ENCODE assay signal across 15 cellular contexts in genomic region chr2:73759287-73759764, GRCh38. TPM values are rescaled to one million over a fixed set of nuclear protein-coding genes. Genes with fewer than 3 reads are reported as not detected.
DNase-seq lines count a peak whose midpoint lies in the region; ATAC-seq, FAIRE-seq and TF ChIP-seq lines count a peak whose summit lies in the region.
"Had no signal": no experiment of that assay in that cellular context is flagged by ENCODE, and none has a peak within 500 bp of the region (broad histone marks: within the 10 kb centered on the region; RNA-seq: fewer than 3 reads in every experiment).

No MANE protein-coding gene starts in this region.

- no peaks in the 10 kb centered on the region for H3K27me3 Mint-ChIP-seq in astrocyte (ENCODE audit: low read depth, unreplicated experiment)
- no peaks in the 10 kb centered on the region for H3K27me3 Mint-ChIP-seq in mesothelial cell of epicardium (ENCODE audit: low read depth)
- H3K27me3 Mint-ChIP-seq: activated CD4-positive, alpha-beta T cell treated with anti-CD3 and anti-CD28 coated beads, Interleukin-2, amount 10 ng/mL, durations not matched to agents 7 days and 5 days; activated naive CD4-positive, alpha-beta T cell treated with anti-CD3 and anti-CD28 coated beads, Interleukin-2, amount 10 ng/mL, durations not matched to agents 7 days and 5 days had no signal

- no peak overlapping the region for H3K27ac Mint-ChIP-seq in astrocyte (ENCODE audit: unreplicated experiment)
- peak overlapping the region; percentile 22 for H3K27ac Mint-ChIP-seq in mesothelial cell of epicardium
- H3K27ac Mint-ChIP-seq: activated CD4-positive, alpha-beta T cell treated with anti-CD3 and anti-CD28 coated beads, Interleukin-2, amount 10 ng/mL, durations not matched to agents 7 days and 5 days; activated naive CD4-positive, alpha-beta T cell treated with anti-CD3 and anti-CD28 coated beads, Interleukin-2, amount 10 ng/mL, durations not matched to agents 7 days and 5 days; immature natural killer cell had no signal

- TF ChIP-seq CTCF in astrocyte (IDR thresholded peaks at IDR 0.05; ENCODE audit: insufficient read depth, low read depth, low read length) (no peak), fibroblast of the aortic adventitia (IDR thresholded peaks at IDR 0.05; ENCODE audit: insufficient read depth, low read length) (no peak), mesothelial cell of epicardium (IDR thresholded peaks at IDR 0.05; ENCODE audit: unreplicated experiment) (no peak)

- no peak overlapping the region for H3K27ac ChIP-seq in astrocyte (ENCODE audit: low read depth, low read length)

- H3K36me3 Mint-ChIP-seq in astrocyte (ENCODE audit: low read depth, unreplicated experiment) (peaks cover 22% of the 10 kb centered on the region), mesothelial cell of epicardium (peaks cover 46% of the 10 kb centered on the region)

- ATAC-seq in GM18858 (IDR thresholded peaks at IDR 0.05; ENCODE audit: unreplicated experiment) (no peak), GM18511 (IDR thresholded peaks at IDR 0.05; ENCODE audit: unreplicated experiment) (no peak)

- peaks cover 9% of the 10 kb centered on the region for H3K4me1 Mint-ChIP-seq in astrocyte (ENCODE audit: low read depth, unreplicated experiment)
- H3K4me1 Mint-ChIP-seq in mesothelial cell of epicardium = peaks cover 4% of the 10 kb centered on the region
- H3K4me1 Mint-ChIP-seq: activated CD4-positive, alpha-beta T cell treated with anti-CD3 and anti-CD28 coated beads, Interleukin-2, amount 10 ng/mL, durations not matched to agents 7 days and 5 days; activated naive CD4-positive, alpha-beta T cell treated with anti-CD3 and anti-CD28 coated beads, Interleukin-2, amount 10 ng/mL, durations not matched to agents 7 days and 5 days; immature natural killer cell had no signal

- peaks cover 15% of the 10 kb centered on the region for H3K4me1 ChIP-seq in astrocyte (ENCODE audit: insufficient read depth, low read length)

- H3K4me3 Mint-ChIP-seq in astrocyte (ENCODE audit: unreplicated experiment) (no peak overlapping the region), mesothelial cell of epicardium (no peak overlapping the region)
- H3K4me3 Mint-ChIP-seq: activated CD4-positive, alpha-beta T cell treated with anti-CD3 and anti-CD28 coated beads, Interleukin-2, amount 10 ng/mL, durations not matched to agents 7 days and 5 days; activated naive CD4-positive, alpha-beta T cell treated with anti-CD3 and anti-CD28 coated beads, Interleukin-2, amount 10 ng/mL, durations not matched to agents 7 days and 5 days; immature natural killer cell had no signal

- peaks cover 33% of the 10 kb centered on the region for H4K20me1 ChIP-seq in astrocyte (ENCODE audit: insufficient read depth, low read length)

- H3K79me2 ChIP-seq in astrocyte (ENCODE audit: insufficient read depth, low read length) = no peaks in the 10 kb centered on the region

- DNase-seq in EH (ENCODE audit: low read depth) (peak; percentile 68), astrocyte (ENCODE audit: low read depth) (peak; percentile 51), fibroblast of the aortic adventitia (ENCODE audit: low read depth) (peak; percentile 91), mesothelial cell of epicardium (ENCODE audit: low spot score in 2 of 2, unreplicated experiment in 2 of 2) (no peak), NCI-H2171 (lab: John Stamatoyannopoulos, UW) (no peak)
- DNase-seq in activated CD8-positive, alpha-beta memory T cell treated with anti-CD3 and anti-CD28 coated beads, Interleukin-2, amount 50 U/mL, for 48 hours = no peak
- DNase-seq: activated CD4-positive, alpha-beta T cell treated with anti-CD3 and anti-CD28 coated beads, Interleukin-2, amount 10 ng/mL, durations not matched to agents 7 days and 5 days; activated naive CD4-positive, alpha-beta T cell treated with anti-CD3 and anti-CD28 coated beads, Interleukin-2, amount 10 ng/mL, durations not matched to agents 7 days and 5 days; effector CD8-positive, alpha-beta T cell; immature natural killer cell; NCI-H2081 treated with DMSO at 0.1 percent for 48 hours; NCI-H526; stimulated activated CD4-positive, alpha-beta T cell treated with anti-CD3 and anti-CD28 coated beads, Interleukin-4, amount 100 ng/mL, for 1 hour had no signal

- peak overlapping the region; percentile 16 for H3K4me2 ChIP-seq in astrocyte (ENCODE audit: low read length)

- H3K9ac ChIP-seq in astrocyte (ENCODE audit: low read length) = no peak overlapping the region

- H3K27me3 ChIP-seq in astrocyte (ENCODE audit: insufficient read depth, low read length) = no peaks in the 10 kb centered on the region

- no peak overlapping the region for H3K4me3 ChIP-seq in astrocyte (ENCODE audit: insufficient read depth, low read depth, low read length)
- no peak overlapping the region for H3K4me3 ChIP-seq in fibroblast of the aortic adventitia (ENCODE audit: low read depth, low read length)

- FAIRE-seq in astrocyte (lab: Jason Lieb, UNC) = no peak

- peaks cover 39% of the 10 kb centered on the region for H3K36me3 ChIP-seq in astrocyte (ENCODE audit: insufficient read depth, low read length)

- no peak overlapping the region for H2AFZ ChIP-seq in astrocyte (ENCODE audit: low read depth, low read length)

- no peaks in the 10 kb centered on the region for H3K9me3 Mint-ChIP-seq in astrocyte (ENCODE audit: unreplicated experiment)
- peaks cover 4% of the 10 kb centered on the region for H3K9me3 Mint-ChIP-seq in mesothelial cell of epicardium
- H3K9me3 Mint-ChIP-seq: immature natural killer cell had no signal

- H3K9me3 ChIP-seq in astrocyte (ENCODE audit: insufficient read depth, low read depth, low read length) = no peaks in the 10 kb centered on the region

RNA-seq across cellular contexts. Expression of gene DUSP11, which starts 20.6 kb away (rescaled TPM):
- total RNA-seq in astrocyte (38.3 and 39.6 TPM in 2 replicates), fibroblast of the aortic adventitia (ENCODE audit: low replicate concordance) (28.0 and 49.0 TPM in 2 replicates), mesothelial cell of epicardium (23.0 to 25.5 TPM (median 24.3 TPM) in 3 replicates)

RNA-seq across cellular contexts. Expression of gene TPRKB, which starts 22.2 kb away (rescaled TPM):
- total RNA-seq in astrocyte = 21.3 and 21.6 TPM in 2 replicates
- total RNA-seq in fibroblast of the aortic adventitia (ENCODE audit: low replicate concordance) = 8.3 and 54.8 TPM in 2 replicates
- total RNA-seq in mesothelial cell of epicardium = 30.1 to 35.5 TPM (median 35.0 TPM) in 3 replicates

RNA-seq across cellular contexts. Expression of gene C2orf78, which starts 24.7 kb away (rescaled TPM):
- total RNA-seq in astrocyte (not detected in 2 replicates), fibroblast of the aortic adventitia (ENCODE audit: low replicate concordance) (not detected in 2 replicates), mesothelial cell of epicardium (not detected in 3 replicates)
- total RNA-seq: activated CD4-positive, alpha-beta T cell treated with anti-CD3 and anti-CD28 coated beads, Interleukin-2, amount 10 ng/mL, durations not matched to agents 7 days and 5 days had no signal

Comparison
In these comparisons a context has a peak if more than half of its experiments do, and no peak if none do; other contexts are left out.
1. DNase-seq: peak in EH (single experiment), astrocyte (single experiment) and fibroblast of the aortic adventitia (single experiment); none in mesothelial cell of epicardium (0 of 2), activated CD8-positive, alpha-beta memory T cell treated with anti-CD3 and anti-CD28 coated beads, Interleukin-2, amount 50 U/mL, for 48 hours (single experiment) and NCI-H2171 (single experiment).